19 cellular contexts compared by ENCODE assay signal in the genomic region with DNA sequence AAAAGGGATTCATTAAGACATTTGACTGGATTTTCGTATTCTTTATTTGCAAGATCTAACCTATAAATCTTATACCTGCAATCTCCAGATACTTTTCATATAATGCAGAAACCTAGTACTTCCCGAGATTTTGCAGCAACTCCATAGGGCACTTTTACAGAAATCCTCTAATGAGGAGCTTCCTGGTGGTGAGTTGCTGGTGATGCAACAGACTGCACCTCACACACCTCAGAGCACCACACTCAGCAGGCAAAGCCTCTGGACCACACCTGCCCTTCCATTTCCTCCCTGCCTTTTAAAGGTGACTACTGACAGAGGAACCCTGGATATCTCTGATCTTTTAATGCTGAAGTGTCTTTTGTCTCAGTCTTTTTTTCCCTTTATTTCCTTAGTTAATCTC.
DNase-seq lines count a peak whose midpoint lies in the region; ATAC-seq and TF ChIP-seq lines count a peak whose summit lies in the region.
"Had no signal": no experiment of that assay in that cellular context is flagged by ENCODE, and none has a peak within 500 bp of the region (broad histone marks: within the 10 kb centered on the region; RNA-seq: fewer than 3 reads in every experiment).

No MANE protein-coding gene starts in this region.

- no peak for DNase-seq in BE2C
- DNase-seq in H9 = peak; percentile 47
- DNase-seq in WTC11 (ENCODE audit: low spot score) = peak; percentile 29
- DNase-seq in iPS-NIHi11 (ENCODE audit: low spot score) = peak; percentile 22
- DNase-seq in HAP-1 (ENCODE audit: low spot score in 2 of 2) = no peak
- DNase-seq: AML-193; CD4-positive, CD25-positive, alpha-beta regulatory T cell; DMS79 treated with DMSO at 0.1 percent for 48 hours; GF-D8; IMR-90; Kasumi-1; NCI-H187 treated with DMSO at 0.1 percent for 48 hours; NCI-H524; OCI-M1; RPMI8226; SJCRH30 had no signal

- H3K79me1 ChIP-seq in H9 (ENCODE audit: insufficient read depth, low read depth, low read length, poor library complexity, severe bottlenecking) = no peaks in the 10 kb centered on the region

- no peak overlapping the region for H2BK20ac ChIP-seq in H9 (ENCODE audit: low read depth, low read length, poor library complexity, severe bottlenecking)

- H3K79me2 ChIP-seq in H9 (ENCODE audit: insufficient read depth, low read length) = no peaks in the 10 kb centered on the region

- H3K4me3 ChIP-seq in BE2C (ENCODE audit: low read depth, low read length) = no peak overlapping the region
- H3K4me3 ChIP-seq in HAP-1 = no peak overlapping the region
- H3K4me3 ChIP-seq: A549, SJCRH30 had no signal

- no peak overlapping the region for H2BK12ac ChIP-seq in H9 (ENCODE audit: insufficient read length, low read depth, low read length)

- no peaks in the 10 kb centered on the region for H3K27me3 Mint-ChIP-seq in H9 (ENCODE audit: low read depth)
- H3K27me3 Mint-ChIP-seq in WTC11 (ENCODE audit: low read depth) = no peaks in the 10 kb centered on the region
- H3K27me3 Mint-ChIP-seq: CD4-positive, CD25-positive, alpha-beta regulatory T cell had no signal

- peak; percentile 17; the same call in 1 of the 2 replicates for TF ChIP-seq CTCF in BE2C (IDR thresholded peaks at IDR 0.05; ENCODE audit: low read depth, low read length)
- TF ChIP-seq CTCF in H9 (conservative IDR thresholded peaks at IDR 0.05) = peak; percentile 51
- TF ChIP-seq CTCF in WTC11 (IDR thresholded peaks at IDR 0.05) = no peak

- in situ Hi-C loops in HAP-1 (cut with MboI; ENCODE audit: low sequenced_read_pairs) = no loop called here

- CTCF ChIA-PET in WTC11 (lab: Charles Lee) = interaction anchor here (0.9 kb wide), 1 partner anchor 93 kb away, joined by 3 read pairs; no protein-coding TSS in a partner anchor

- no peak overlapping the region for H4K8ac ChIP-seq in H9 (replicated peaks; ENCODE audit: insufficient read length, low read depth, low read length)

- POLR2A ChIA-PET in WTC11 (lab: Charles Lee) = no interaction called here

- no peak overlapping the region for H3K4ac ChIP-seq in H9 (ENCODE audit: low read depth, low read length)

- H3K18ac ChIP-seq in H9 (ENCODE audit: insufficient read length, low read depth, low read length) = no peak overlapping the region

- no peak overlapping the region for H3K56ac ChIP-seq in H9 (ENCODE audit: insufficient read length, low read depth, low read length)

- no peak overlapping the region for H2AK5ac ChIP-seq in H9 (ENCODE audit: insufficient read length, low read length)

- no peak overlapping the region for H3K4me3 Mint-ChIP-seq in H9
- no peak overlapping the region for H3K4me3 Mint-ChIP-seq in WTC11

- no peaks in the 10 kb centered on the region for H3K27me3 ChIP-seq in BE2C
- H3K27me3 ChIP-seq in H9 (ENCODE audit: insufficient read depth, low read length) = no peaks in the 10 kb centered on the region
- no peaks in the 10 kb centered on the region for H3K27me3 ChIP-seq in HAP-1 (ENCODE audit: low read depth)
- H3K27me3 ChIP-seq: SJCRH30 had no signal

- peaks cover 0 to 2% of the 10 kb centered on the region in 2 experiments; a peak in 1 of 4 replicates for H3K4me1 Mint-ChIP-seq in H9
- peaks cover 8% of the 10 kb centered on the region for H3K4me1 Mint-ChIP-seq in WTC11
- H3K4me1 Mint-ChIP-seq: CD4-positive, CD25-positive, alpha-beta regulatory T cell had no signal

- H3K27ac Mint-ChIP-seq in H9 = no peak overlapping the region
- H3K27ac Mint-ChIP-seq in WTC11 = no peak overlapping the region
- H3K27ac Mint-ChIP-seq: CD4-positive, CD25-positive, alpha-beta regulatory T cell had no signal

- H3K9me3 Mint-ChIP-seq in H9 = no peaks in the 10 kb centered on the region
- H3K9me3 Mint-ChIP-seq in WTC11 = no peaks in the 10 kb centered on the region

- H4K5ac ChIP-seq in H9 (ENCODE audit: insufficient read length, low read depth, low read length) = no peak overlapping the region

- H3K23ac ChIP-seq in H9 (ENCODE audit: insufficient read length, low read depth, low read length) = no peak overlapping the region

- no peaks in the 10 kb centered on the region for H3K36me3 ChIP-seq in BE2C
- H3K36me3 ChIP-seq in HAP-1 (replicated peaks) = no peaks in the 10 kb centered on the region
- H3K36me3 ChIP-seq: SJCRH30 had no signal

- H3K14ac ChIP-seq in H9 (ENCODE audit: insufficient read depth, low read length) = no peak overlapping the region

- H3K9ac ChIP-seq in H9 (ENCODE audit: extremely low read depth, insufficient read length, low read length) = no peak overlapping the region

- no peak overlapping the region for H3T11ph ChIP-seq in H9 (ENCODE audit: low read length)

- H2AFZ ChIP-seq in H9 (ENCODE audit: low read length) = no peak overlapping the region

- no peaks in the 10 kb centered on the region for H4K20me1 ChIP-seq in H9 (ENCODE audit: control insufficient read depth, insufficient read depth, insufficient read length)

- H3K9me3 ChIP-seq in BE2C (no peaks in the 10 kb centered on the region), H9 (ENCODE audit: control insufficient read depth, low read depth, low read length) (no peaks in the 10 kb centered on the region), HAP-1 (no peaks in the 10 kb centered on the region)
- H3K9me3 ChIP-seq: A549, SJCRH30 had no signal

- H3K36me3 Mint-ChIP-seq in H9 (ENCODE audit: insufficient read depth in 1 of 3, low read depth in 3 of 3) (no peaks in the 10 kb centered on the region), WTC11 (no peaks in the 10 kb centered on the region)
- H3K36me3 Mint-ChIP-seq: CD4-positive, CD25-positive, alpha-beta regulatory T cell had no signal

- no peak overlapping the region for H2BK5ac ChIP-seq in H9 (ENCODE audit: insufficient read length, low read length)

- no CpG with 5 or more reads among the region's 2 CpGs for WGBS in H9 (ENCODE audit: extremely low coverage, insufficient read length, low lambda C conversion rate)

- no peak overlapping the region for H2BK15ac ChIP-seq in H9 (ENCODE audit: low read depth, low read length)

- H3K27ac ChIP-seq in H9 (ENCODE audit: insufficient read length, low read depth, low read length) = no peak overlapping the region
- H3K27ac ChIP-seq: A549, SJCRH30 had no signal

- H2BK120ac ChIP-seq in H9 (ENCODE audit: low read depth, low read length, poor library complexity, severe bottlenecking) = no peak overlapping the region

- H3K4me2 ChIP-seq in H9 (ENCODE audit: insufficient read depth, insufficient read length, low read length) = no peak overlapping the region
- H3K4me2 ChIP-seq: A549 had no signal

- ATAC-seq in WTC11 (peak; percentile 100), HG03097 (IDR thresholded peaks at IDR 0.05; ENCODE audit: low FRiP score, unreplicated experiment) (no peak), GM18502 (IDR thresholded peaks at IDR 0.05; ENCODE audit: poor library complexity, unreplicated experiment) (no peak)
- ATAC-seq: A549 had no signal

- H3K4me1 ChIP-seq in BE2C = no peaks in the 10 kb centered on the region
- H3K4me1 ChIP-seq in H9 (ENCODE audit: insufficient read depth, low read length) = no peaks in the 10 kb centered on the region
- no peaks in the 10 kb centered on the region for H3K4me1 ChIP-seq in HAP-1
- H3K4me1 ChIP-seq: A549, SJCRH30 had no signal

- no peak overlapping the region for H4K91ac ChIP-seq in H9 (ENCODE audit: insufficient read length, low read depth, low read length)

- H3K23me2 ChIP-seq in H9 (ENCODE audit: insufficient read length, low read depth, low read length, poor library complexity, severe bottlenecking) = no peaks in the 10 kb centered on the region

TF ChIP-seq in WTC11, 78 proteins besides CTCF, POLR2A, EP300 and RAD21:
- TF ChIP-seq MYBL2 (CRISPR knock-in tag; IDR thresholded peaks at IDR 0.05) = no peak
- TF ChIP-seq, protein P1, sequence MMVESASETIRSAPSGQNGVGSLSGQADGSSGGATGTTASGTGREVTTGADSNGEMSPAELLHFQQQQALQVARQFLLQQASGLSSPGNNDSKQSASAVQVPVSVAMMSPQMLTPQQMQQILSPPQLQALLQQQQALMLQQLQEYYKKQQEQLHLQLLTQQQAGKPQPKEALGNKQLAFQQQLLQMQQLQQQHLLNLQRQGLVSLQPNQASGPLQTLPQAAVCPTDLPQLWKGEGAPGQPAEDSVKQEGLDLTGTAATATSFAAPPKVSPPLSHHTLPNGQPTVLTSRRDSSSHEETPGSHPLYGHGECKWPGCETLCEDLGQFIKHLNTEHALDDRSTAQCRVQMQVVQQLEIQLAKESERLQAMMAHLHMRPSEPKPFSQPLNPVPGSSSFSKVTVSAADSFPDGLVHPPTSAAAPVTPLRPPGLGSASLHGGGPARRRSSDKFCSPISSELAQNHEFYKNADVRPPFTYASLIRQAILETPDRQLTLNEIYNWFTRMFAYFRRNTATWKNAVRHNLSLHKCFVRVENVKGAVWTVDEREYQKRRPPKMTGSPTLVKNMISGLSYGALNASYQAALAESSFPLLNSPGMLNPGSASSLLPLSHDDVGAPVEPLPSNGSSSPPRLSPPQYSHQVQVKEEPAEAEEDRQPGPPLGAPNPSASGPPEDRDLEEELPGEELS (CRISPR knock-in tag; IDR thresholded peaks at IDR 0.05) = no peak
- TF ChIP-seq, protein P2, sequence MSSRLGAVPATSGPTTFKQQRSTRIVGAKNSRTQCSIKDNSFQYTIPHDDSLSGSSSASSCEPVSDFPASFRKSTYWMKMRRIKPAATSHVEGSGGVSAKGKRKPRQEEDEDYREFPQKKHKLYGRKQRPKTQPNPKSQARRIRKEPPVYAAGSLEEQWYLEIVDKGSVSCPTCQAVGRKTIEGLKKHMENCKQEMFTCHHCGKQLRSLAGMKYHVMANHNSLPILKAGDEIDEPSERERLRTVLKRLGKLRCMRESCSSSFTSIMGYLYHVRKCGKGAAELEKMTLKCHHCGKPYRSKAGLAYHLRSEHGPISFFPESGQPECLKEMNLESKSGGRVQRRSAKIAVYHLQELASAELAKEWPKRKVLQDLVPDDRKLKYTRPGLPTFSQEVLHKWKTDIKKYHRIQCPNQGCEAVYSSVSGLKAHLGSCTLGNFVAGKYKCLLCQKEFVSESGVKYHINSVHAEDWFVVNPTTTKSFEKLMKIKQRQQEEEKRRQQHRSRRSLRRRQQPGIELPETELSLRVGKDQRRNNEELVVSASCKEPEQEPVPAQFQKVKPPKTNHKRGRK (CRISPR knock-in tag; IDR thresholded peaks at IDR 0.05; ENCODE audit: borderline replicate concordance) = no peak
- TF ChIP-seq, protein P3, sequence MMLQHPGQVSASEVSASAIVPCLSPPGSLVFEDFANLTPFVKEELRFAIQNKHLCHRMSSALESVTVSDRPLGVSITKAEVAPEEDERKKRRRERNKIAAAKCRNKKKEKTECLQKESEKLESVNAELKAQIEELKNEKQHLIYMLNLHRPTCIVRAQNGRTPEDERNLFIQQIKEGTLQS (CRISPR knock-in tag; conservative IDR thresholded peaks at IDR 0.05) = no peak

Comparison
In these comparisons a context has a peak if more than half of its experiments do, and no peak if none do; other contexts are left out.
1. DNase-seq: peak in H9 (single experiment), WTC11 (single experiment) and iPS-NIHi11 (single experiment); none in BE2C (single experiment) and HAP-1 (0 of 2).